11 cellular contexts compared by ENCODE assay signal in genomic region chr13:32734511-32734910, GRCh38.
A peak's percentile ranks its signal among the peaks of the same experiment; 100 is the strongest.
DNase-seq lines count a peak whose midpoint lies in the region; ATAC-seq and TF ChIP-seq lines count a peak whose summit lies in the region.
"Had no signal": no experiment of that assay in that cellular context is flagged by ENCODE, and none has a peak within 500 bp of the region (broad histone marks: within the 10 kb centered on the region; RNA-seq: fewer than 3 reads in every experiment).

No MANE protein-coding gene starts in this region.

- H3K4me3 ChIP-seq in BE2C (ENCODE audit: low read depth, low read length) (no peak overlapping the region), epithelial cell of esophagus (ENCODE audit: low read length) (no peak overlapping the region), Caco-2 (ENCODE audit: low read depth, low read length) (no peak overlapping the region)

- no peaks in the 10 kb centered on the region for H3K9me3 ChIP-seq in BE2C
- H3K9me3 ChIP-seq in Caco-2 = 0 out of 2 replicates have a peak, but pooled peaks cover 3% of the 10 kb centered on the region

- no peaks in the 10 kb centered on the region for H3K4me1 ChIP-seq in BE2C
- peaks cover 26% of the 10 kb centered on the region for H3K4me1 ChIP-seq in Caco-2

- H3K36me3 Mint-ChIP-seq in Caco-2 (ENCODE audit: insufficient read depth, unreplicated experiment) = peaks cover 8% of the 10 kb centered on the region

- peaks cover 10% of the 10 kb centered on the region for H3K9me3 Mint-ChIP-seq in Caco-2 (ENCODE audit: unreplicated experiment)

- no peaks in the 10 kb centered on the region; the same call in 1 of the 2 replicates for H3K36me3 ChIP-seq in BE2C
- H3K36me3 ChIP-seq in Caco-2 (ENCODE audit: control insufficient read depth, insufficient read depth, low read length) = no peaks in the 10 kb centered on the region

- no peak for TF ChIP-seq CTCF in BE2C (IDR thresholded peaks at IDR 0.05; ENCODE audit: low read depth, low read length)
- TF ChIP-seq CTCF in epithelial cell of esophagus (IDR thresholded peaks at IDR 0.05; ENCODE audit: insufficient read depth, low read depth, low read length, missing control alignments) = no peak
- TF ChIP-seq CTCF in Caco-2 (IDR thresholded peaks at IDR 0.05; ENCODE audit: insufficient read depth in 1 of 2, low read depth in 1 of 2, low read length in 1 of 2, severe bottlenecking in 1 of 2, unreplicated experiment in 1 of 2) = no peak

- no TSS peak for BruUV-seq in Caco-2 (replicated peaks; lab: Mats Ljungman, UMichigan)

- DNase-seq in A172 (ENCODE audit: low spot score) = peak; percentile 40
- DNase-seq in BE2C = peak; percentile 43
- DNase-seq in NCI-H69 (lab: John Stamatoyannopoulos, UW) = peak; percentile 66
- peak; percentile 90 for DNase-seq in epithelial cell of esophagus (ENCODE audit: low read depth)
- no peak for DNase-seq in NK-92 treated with Interleukin-12 subunit alpha and Interleukin-12 subunit beta, amount 100 ng/mL, for 24 hours (lab: John Stamatoyannopoulos, UW)
- DNase-seq in GF-D8 (lab: John Stamatoyannopoulos, UW) = no peak
- DNase-seq in Caco-2 = no peak
- DNase-seq: activated gamma-delta T cell; effector memory CD4-positive, alpha-beta T cell; GOT3 had no signal

- H3K27me3 ChIP-seq in BE2C (no peaks in the 10 kb centered on the region), Caco-2 (replicated peaks; ENCODE audit: control insufficient read depth, insufficient read depth, low read length) (no peaks in the 10 kb centered on the region)

- peaks cover 41% of the 10 kb centered on the region for H3K4me1 Mint-ChIP-seq in Caco-2 (ENCODE audit: low read depth, unreplicated experiment)

- POLR2A ChIA-PET in Caco-2 (lab: Charles Lee) = no interaction called here

- no peaks in the 10 kb centered on the region for H3K27me3 Mint-ChIP-seq in Caco-2 (ENCODE audit: insufficient read depth, unreplicated experiment)

- H3K27ac Mint-ChIP-seq in Caco-2 (ENCODE audit: unreplicated experiment) = no peak overlapping the region

- intact Hi-C loops in Caco-2 (cut with micrococcal nuclease; ENCODE audit: unreplicated experiment) = no loop called here

- no peak for ATAC-seq in GM21737 (IDR thresholded peaks at IDR 0.05; ENCODE audit: unreplicated experiment)

- CTCF ChIA-PET in Caco-2 (lab: Charles Lee) = no interaction called here

- no peak overlapping the region for H3K4me3 Mint-ChIP-seq in Caco-2 (ENCODE audit: unreplicated experiment)

Comparison
In these comparisons a context has a peak if more than half of its experiments do, and no peak if none do; other contexts are left out.
1. DNase-seq: peak in A172 (single experiment), BE2C (single experiment), NCI-H69 (single experiment) and epithelial cell of esophagus (single experiment); none in NK-92 treated with Interleukin-12 subunit alpha and Interleukin-12 subunit beta, amount 100 ng/mL, for 24 hours (single experiment), GF-D8 (single experiment) and Caco-2 (0 of 2).